ENCODE assay signal across 8 cellular contexts in genomic region chrX:130082244-130083106, GRCh38. TPM values are rescaled to one million over a fixed set of nuclear protein-coding genes. Genes with fewer than 3 reads are reported as not detected.
DNase-seq lines count a peak whose midpoint lies in the region; ATAC-seq and TF ChIP-seq lines count a peak whose summit lies in the region.

No MANE protein-coding gene starts in this region.

- peak overlapping the region; percentile 25 for H3K4me2 ChIP-seq in fibroblast of lung (ENCODE audit: extremely low read depth, insufficient read depth, low read length)

- peak; percentile 53 for DNase-seq in activated CD4-positive, alpha-beta T cell treated with anti-CD3 and anti-CD28 coated beads, Interleukin-2, amount 50 U/mL, for 1 hour
- DNase-seq in fibroblast of lung (ENCODE audit: low read depth in 2 of 2) (no peak), GOT3 (lab: John Stamatoyannopoulos, UW) (no peak), AG08396 (ENCODE audit: low spot score) (no peak)
- peak; percentile 84 for DNase-seq in stimulated activated CD4-positive, alpha-beta T cell treated with anti-CD3 and anti-CD28 coated beads, Interleukin-15, amount 100 ng/mL, for 24 hours

- H3K79me2 ChIP-seq in ACC112 (ENCODE audit: control insufficient read depth, insufficient read depth, low read length, unreplicated experiment) (peaks cover 17% of the 10 kb centered on the region), fibroblast of lung (ENCODE audit: control insufficient read depth, insufficient read depth, low read length) (no peaks in the 10 kb centered on the region)

- H4K20me1 ChIP-seq in fibroblast of lung (ENCODE audit: control insufficient read depth, extremely low read depth, insufficient read depth, low read length): no peaks in the 10 kb centered on the region

- no peaks in the 10 kb centered on the region for H3K9me3 ChIP-seq in fibroblast of lung (ENCODE audit: control insufficient read depth, insufficient read depth, low read depth, low read length)

- peaks cover 27% of the 10 kb centered on the region for H3K4me1 ChIP-seq in ACC112 (ENCODE audit: control insufficient read depth, insufficient read depth, low read length, unreplicated experiment)
- peaks cover 7% of the 10 kb centered on the region for H3K4me1 ChIP-seq in fibroblast of lung (ENCODE audit: control insufficient read depth, extremely low read depth, insufficient read depth, low read length)

- peak overlapping the region; percentile 23 for H3K9ac ChIP-seq in fibroblast of lung (ENCODE audit: insufficient read depth, low read length)

- peak; percentile 50 for ATAC-seq in GM19397 (IDR thresholded peaks at IDR 0.05; ENCODE audit: unreplicated experiment)
- peak; percentile 68 for ATAC-seq in HG03521 (IDR thresholded peaks at IDR 0.05; ENCODE audit: unreplicated experiment)

- no peaks in the 10 kb centered on the region for H3K27me3 ChIP-seq in ACC112 (ENCODE audit: insufficient read depth, low read length)
- no peaks in the 10 kb centered on the region for H3K27me3 ChIP-seq in fibroblast of lung (ENCODE audit: control insufficient read depth, insufficient read depth, low read length)

- H3K4me3 ChIP-seq in ACC112 (ENCODE audit: low read depth, low read length) (peak overlapping the region; percentile 45), fibroblast of lung (replicated peaks in 1 of 4; ENCODE audit: control extremely low read depth in 1 of 4, insufficient read depth in 1 of 4, low read depth in 3 of 4, low read length in 4 of 4) (no peak overlapping the region)

- H2AFZ ChIP-seq in ACC112 (ENCODE audit: low read length, unreplicated experiment) (no peak overlapping the region), fibroblast of lung (ENCODE audit: low read length) (no peak overlapping the region)

- H3K36me3 ChIP-seq in ACC112 (ENCODE audit: insufficient read depth, low read length) (no peaks in the 10 kb centered on the region), fibroblast of lung (ENCODE audit: control insufficient read depth, insufficient read depth, low read length) (peaks cover 2% of the 10 kb centered on the region)

- no peak for TF ChIP-seq CTCF in fibroblast of lung (conservative IDR thresholded peaks at IDR 0.05 in 1 of 2, IDR thresholded peaks at IDR 0.05 in 1 of 2; ENCODE audit: low read depth in 1 of 2, low read length in 2 of 2)

- H3K27ac ChIP-seq in ACC112 (ENCODE audit: low read depth, low read length): peak overlapping the region; percentile 63
- peak overlapping the region; percentile 51 for H3K27ac ChIP-seq in fibroblast of lung (ENCODE audit: insufficient read depth, low read length)

RNA-seq across cellular contexts. Expression of gene ELF4, which starts 27.8 kb away (rescaled TPM):
- 5.9 and 9.9 TPM in 2 replicates for total RNA-seq in fibroblast of lung
- 13.7 and 17.0 TPM in 2 replicates for polyA plus RNA-seq in fibroblast of lung
- polyA plus RNA-seq in fibroblast of lung (2012): 14.3 and 16.1 TPM in 2 replicates
- polyA minus RNA-seq in fibroblast of lung (ENCODE audit: low replicate concordance): 47.0 and 56.4 TPM in 2 replicates

Comparison
In these comparisons a context has a peak if more than half of its experiments do, and no peak if none do; other contexts are left out.
1. DNase-seq: peak in activated CD4-positive, alpha-beta T cell treated with anti-CD3 and anti-CD28 coated beads, Interleukin-2, amount 50 U/mL, for 1 hour (single experiment) and stimulated activated CD4-positive, alpha-beta T cell treated with anti-CD3 and anti-CD28 coated beads, Interleukin-15, amount 100 ng/mL, for 24 hours (single experiment); none in fibroblast of lung (0 of 2), GOT3 (single experiment) and AG08396 (single experiment).